ENCODE assay signal across 1 cellular context in genomic region chr15:54387808-54388207, GRCh38.
TF ChIP-seq lines count a peak whose summit lies in the region.

No MANE protein-coding gene starts in this region.

TF ChIP-seq in GM12878, 131 proteins besides CTCF, POLR2A, EP300 and RAD21 (continued from another document):
- no peak for TF ChIP-seq USF1 (IDR thresholded peaks at IDR 0.05; ENCODE audit: borderline replicate concordance, extremely low read length, insufficient read depth, low read depth, low read length)
